Comparison of ENCODE assay signal across 8 cellular contexts in genomic region chr13:107373551-107373950, GRCh38.
DNase-seq lines count a peak whose midpoint lies in the region; ATAC-seq, FAIRE-seq and TF ChIP-seq lines count a peak whose summit lies in the region.

No MANE protein-coding gene starts in this region.

- H3K27ac Mint-ChIP-seq in MCF 10A (ENCODE audit: low read depth, unreplicated experiment) (no peak overlapping the region), natural killer cell (no peak overlapping the region)

- H3K4me3 ChIP-seq in breast epithelium: no peak overlapping the region

- no peaks in the 10 kb centered on the region for H3K36me3 Mint-ChIP-seq in MCF 10A (ENCODE audit: insufficient read depth, unreplicated experiment)
- no peaks in the 10 kb centered on the region for H3K36me3 Mint-ChIP-seq in natural killer cell

- TF ChIP-seq CTCF in MCF 10A (IDR thresholded peaks at IDR 0.05; ENCODE audit: unreplicated experiment): peak; percentile 33
- TF ChIP-seq CTCF in breast epithelium (IDR thresholded peaks at IDR 0.05): peak in 1 of 3 donors; percentile 27
- TF ChIP-seq CTCF in RWPE1 (conservative IDR thresholded peaks at IDR 0.05; ENCODE audit: low read depth): 0 out of 2 replicates have a peak, but pooled peaks have one; percentile 9
- TF ChIP-seq CTCF in natural killer cell (IDR thresholded peaks at IDR 0.05): no peak

- DNase-seq in MCF 10A (ENCODE audit: unreplicated experiment) (peak; percentile 78), breast epithelium (ENCODE audit: low spot score in 2 of 2) (no peak), RWPE1 (ENCODE audit: low spot score) (peak; percentile 2), glomerular visceral epithelial cell (ENCODE audit: extremely low spot score) (peak; percentile 77), urothelium cell line (ENCODE audit: low spot score) (peak; percentile 13), posterior cingulate gyrus (no peak), natural killer cell (no peak), mucosa of gallbladder (ENCODE audit: low spot score) (no peak)

- POLR2A ChIA-PET in MCF 10A (lab: Yijun Ruan, JAX): no interaction called here
- POLR2A ChIA-PET in RWPE1 (lab: Yijun Ruan, JAX; ENCODE audit: low non-redundant PET): no interaction called here

- CTCF ChIA-PET in MCF 10A (lab: Yijun Ruan, JAX): interaction anchor here (0.5 to 4.1 kb wide), 18 partner anchors 10 to 781 kb away, joined by 3 to 26 read pairs (median 3); no protein-coding TSS in a partner anchor
- CTCF ChIA-PET in RWPE1 (lab: Yijun Ruan, JAX): no interaction called here

- no peaks in the 10 kb centered on the region for H3K36me3 ChIP-seq in breast epithelium

- H3K27me3 ChIP-seq in breast epithelium: no peaks in the 10 kb centered on the region

- H3K27ac ChIP-seq in breast epithelium (no peak overlapping the region), RWPE1 (no peak overlapping the region)

- FAIRE-seq in urothelium cell line (lab: Jason Lieb, UNC): no peak

- H3K9me3 Mint-ChIP-seq in MCF 10A (ENCODE audit: unreplicated experiment): no peaks in the 10 kb centered on the region
- peaks cover 2 to 3% of the 10 kb centered on the region in 2 donors for H3K9me3 Mint-ChIP-seq in natural killer cell

- BruUV-seq in MCF 10A (replicated peaks; lab: Mats Ljungman, UMichigan): no TSS peak

- ATAC-seq in natural killer cell: no peak

- H3K4me1 Mint-ChIP-seq in MCF 10A (ENCODE audit: insufficient read depth, unreplicated experiment) (no peaks in the 10 kb centered on the region), natural killer cell (no peaks in the 10 kb centered on the region)

- no peaks in the 10 kb centered on the region for H3K4me1 ChIP-seq in breast epithelium

- intact Hi-C loops in MCF 10A (cut with micrococcal nuclease): loop anchor here (1.0 kb wide), 3 partner anchors 162 to 782 kb away; no protein-coding TSS in a partner anchor
- intact Hi-C loops in breast epithelium (cut with DNase I; ENCODE audit: low total_unique reads): no loop called here
- intact Hi-C loops in posterior cingulate gyrus (cut with DNase I): loop anchor here (5.0 to 10.0 kb wide), 3 partner anchors 159 to 494 kb away; a partner anchor contains a TSS
- intact Hi-C loops in natural killer cell (cut with micrococcal nuclease): loop anchor here (2.0 kb wide), 1 partner anchor 275 kb away; no protein-coding TSS in a partner anchor

- no peaks in the 10 kb centered on the region for H3K9me3 ChIP-seq in breast epithelium

- H3K27me3 Mint-ChIP-seq in MCF 10A (ENCODE audit: insufficient read depth, unreplicated experiment): no peaks in the 10 kb centered on the region
- no peaks in the 10 kb centered on the region for H3K27me3 Mint-ChIP-seq in natural killer cell (ENCODE audit: low read depth in 2 of 2)

- no peak for TF ChIP-seq POLR2A in breast epithelium (IDR thresholded peaks at IDR 0.05)

- H3K4me3 Mint-ChIP-seq in MCF 10A (ENCODE audit: unreplicated experiment) (no peak overlapping the region), natural killer cell (no peak overlapping the region)

Comparison
In these comparisons a context has a peak if more than half of its experiments do, and no peak if none do; other contexts are left out.
1. DNase-seq: peak in MCF 10A (single experiment), RWPE1 (single experiment), glomerular visceral epithelial cell (single experiment) and urothelium cell line (single experiment); none in breast epithelium (0 of 2), posterior cingulate gyrus (0 of 10), natural killer cell (single experiment) and mucosa of gallbladder (single experiment).